In genomic region chr4:163915896-163916295, GRCh38 we compare ENCODE assay signal across 9 cellular contexts.
"Had no signal": no experiment of that assay in that cellular context is flagged by ENCODE, and none has a peak within 500 bp of the region (broad histone marks: within the 10 kb centered on the region; RNA-seq: fewer than 3 reads in every experiment).

No MANE protein-coding gene starts in this region.

- H3K36me3 Mint-ChIP-seq: IgD-negative memory B cell had no signal

- H3K4me2 ChIP-seq: KMS-11 had no signal

- H3K27ac Mint-ChIP-seq: IgD-negative memory B cell had no signal

- FAIRE-seq: HepG2, HTR-8/SVneo, K562 had no signal

- H3K4me3 Mint-ChIP-seq: IgD-negative memory B cell had no signal

- H3K27me3 Mint-ChIP-seq: IgD-negative memory B cell had no signal

- H3K4me3 ChIP-seq: K562 had no signal

- H3K27ac ChIP-seq: HL-60, KMS-11 had no signal

- DNase-seq: IMR-90, KBM-7, KG1 had no signal

- H3K9ac ChIP-seq: KMS-11 had no signal

- ATAC-seq: HepG2, K562 had no signal
